In the genomic region with DNA sequence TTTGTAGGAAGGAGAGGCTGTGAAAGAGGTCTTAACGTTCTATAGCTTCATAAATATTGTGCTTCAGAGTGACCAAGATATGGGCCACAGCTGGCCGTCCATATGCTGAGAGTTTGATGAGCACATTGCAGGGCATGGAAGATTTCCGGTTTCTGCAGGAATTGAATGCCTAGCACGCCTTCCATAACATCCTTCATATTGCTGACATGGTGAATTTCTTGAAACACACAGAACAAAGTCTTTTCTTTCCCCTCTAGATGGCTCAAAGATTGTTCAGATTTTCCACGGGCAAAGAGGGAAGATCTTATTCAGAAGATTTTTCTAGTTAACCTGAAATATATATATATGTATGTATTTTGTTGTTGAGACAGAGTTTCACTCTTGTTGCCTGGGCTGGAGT, we compare ENCODE assay signal across 9 cellular contexts. TPM values are rescaled to one million over a fixed set of nuclear protein-coding genes. Genes with fewer than 3 reads are reported as not detected.
"Had no signal": no experiment of that assay in that cellular context is flagged by ENCODE, and none has a peak within 500 bp of the region (broad histone marks: within the 10 kb centered on the region; RNA-seq: fewer than 3 reads in every experiment).

No MANE protein-coding gene starts in this region.

- H3K27ac ChIP-seq: KMS-11 had no signal

- H3K4me2 ChIP-seq: GM23338, KMS-11 had no signal

- H2AFZ ChIP-seq: GM23338 had no signal

- H3K4me1 Mint-ChIP-seq: GM23338, H9 had no signal

- FAIRE-seq: H1, H54, HTR-8/SVneo had no signal

- H3K9ac ChIP-seq: KMS-11 had no signal

- H3K4me3 ChIP-seq: GM23338 had no signal

- DNase-seq: H9, HCEC 1CT, KBM-7 had no signal

- ATAC-seq: GM23338 had no signal

- H3K27ac Mint-ChIP-seq: GM23338, H9 had no signal

- H3K4me3 Mint-ChIP-seq: GM23338, H9 had no signal

RNA-seq across cellular contexts. Expression of a gene that starts 42.4 kb away (rescaled TPM):
- total RNA-seq: HT-29 had no signal
